18 cellular contexts compared by ENCODE assay signal in the genomic region with DNA sequence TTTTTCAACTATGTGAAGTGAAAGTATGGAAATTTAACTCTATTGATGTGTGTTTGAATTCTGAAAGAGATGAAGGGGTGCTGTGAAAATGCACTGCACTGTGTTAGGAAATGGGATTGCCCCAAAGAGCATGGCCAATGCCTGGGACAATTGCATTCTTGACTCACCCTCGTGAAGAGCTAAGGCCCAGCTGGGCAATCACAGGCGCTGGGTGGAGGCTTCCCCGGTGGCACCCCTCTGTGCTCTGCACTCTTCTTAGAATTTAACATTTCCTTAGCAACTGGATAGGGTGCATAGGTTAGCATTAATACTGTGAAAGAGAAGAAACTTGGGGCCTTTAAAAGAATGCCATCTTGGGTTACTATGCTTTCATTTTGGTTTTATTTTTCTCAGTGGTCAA.
A peak's percentile ranks its signal among the peaks of the same experiment; 100 is the strongest.
DNase-seq lines count a peak whose midpoint lies in the region; ATAC-seq and TF ChIP-seq lines count a peak whose summit lies in the region.
"Had no signal": no experiment of that assay in that cellular context is flagged by ENCODE, and none has a peak within 500 bp of the region (broad histone marks: within the 10 kb centered on the region; RNA-seq: fewer than 3 reads in every experiment).

No MANE protein-coding gene starts in this region.

- no peak overlapping the region for H3K4me2 ChIP-seq in GM23338
- H3K4me2 ChIP-seq: A549; BLaER1 treated with 17β-estradiol and CSF1 and Interleukin-3, amounts not matched to agents 10 nM and 100 nM had no signal

- H3K27me3 Mint-ChIP-seq in GM23338 (ENCODE audit: insufficient read depth, low read depth, poor library complexity) (peaks cover 6% of the 10 kb centered on the region), WTC11 (ENCODE audit: low read depth) (no peaks in the 10 kb centered on the region)
- H3K27me3 Mint-ChIP-seq: B cell; CD4-positive, alpha-beta T cell had no signal

- H3K27ac Mint-ChIP-seq in GM23338 (no peak overlapping the region), WTC11 (no peak overlapping the region)
- H3K27ac Mint-ChIP-seq: B cell; CD4-positive, alpha-beta T cell; CD8-positive, alpha-beta T cell had no signal

- H3K4me1 ChIP-seq in GM23338 (ENCODE audit: insufficient read depth), result peaks cover 13% of the 10 kb centered on the region
- H3K4me1 ChIP-seq: A549, Caco-2 had no signal

- H2AFZ ChIP-seq in GM23338, result no peak overlapping the region

- H3K4me3 ChIP-seq in GM23338, result no peak overlapping the region
- H3K4me3 ChIP-seq: A549; BLaER1 treated with 17β-estradiol and CSF1 and Interleukin-3, amounts not matched to agents 10 nM and 100 nM had no signal

- H3K9me3 Mint-ChIP-seq in GM23338 (peaks cover 8% of the 10 kb centered on the region; the same call in 2 of the 3 replicates), WTC11 (peaks cover 17% of the 10 kb centered on the region)
- H3K9me3 Mint-ChIP-seq: CD8-positive, alpha-beta T cell had no signal

- H3K9me2 ChIP-seq in GM23338 (ENCODE audit: insufficient read depth), result no peaks in the 10 kb centered on the region; the same call in 1 of the 2 replicates

- H3K4me3 Mint-ChIP-seq in GM23338, result no peak overlapping the region
- no peak overlapping the region for H3K4me3 Mint-ChIP-seq in WTC11
- H3K4me3 Mint-ChIP-seq: B cell; CD4-positive, alpha-beta T cell; CD8-positive, alpha-beta T cell had no signal

- no peaks in the 10 kb centered on the region for H4K20me1 ChIP-seq in GM23338 (replicated peaks; ENCODE audit: insufficient read depth)
- H4K20me1 ChIP-seq: BLaER1 treated with 17β-estradiol and CSF1 and Interleukin-3, amounts not matched to agents 10 nM and 100 nM had no signal

- TF ChIP-seq CTCF in GM23338 (conservative IDR thresholded peaks at IDR 0.05; ENCODE audit: low read depth in 2 of 2) (no peak), WTC11 (IDR thresholded peaks at IDR 0.05) (no peak)

- H3K36me3 Mint-ChIP-seq in GM23338 (ENCODE audit: low read depth), result peaks cover 18% of the 10 kb centered on the region
- H3K36me3 Mint-ChIP-seq in WTC11, result 0 out of 2 replicates have a peak, but pooled peaks cover 4% of the 10 kb centered on the region
- H3K36me3 Mint-ChIP-seq: CD8-positive, alpha-beta T cell had no signal

- no peak for DNase-seq in GM23338 (ENCODE audit: low spot score)
- peak; percentile 19 for DNase-seq in WTC11 (ENCODE audit: low spot score)
- peak; percentile 7 for DNase-seq in iPS DF 19.7 (ENCODE audit: low read depth, low spot score)
- DNase-seq in iPS-NIHi11 (ENCODE audit: low spot score), result no peak
- DNase-seq: AML-193; Caco-2; Calu3; CD4-positive, alpha-beta T cell; CD8-positive, alpha-beta T cell; DMS79 treated with DMSO at 0.1 percent for 48 hours; GF-D8 had no signal

- peaks cover 39% of the 10 kb centered on the region for H3K4me1 Mint-ChIP-seq in GM23338
- H3K4me1 Mint-ChIP-seq in WTC11, result peaks cover 41% of the 10 kb centered on the region
- H3K4me1 Mint-ChIP-seq: B cell had no signal

- ATAC-seq in GM23338 (peak; percentile 79), WTC11 (peak; percentile 55), HG02588 (IDR thresholded peaks at IDR 0.05; ENCODE audit: unreplicated experiment) (no peak), HG02798 (IDR thresholded peaks at IDR 0.05; ENCODE audit: poor library complexity, unreplicated experiment) (no peak)
- ATAC-seq: A549; CD8-positive, alpha-beta T cell had no signal

- no peaks in the 10 kb centered on the region for H3K79me2 ChIP-seq in GM23338 (replicated peaks; ENCODE audit: insufficient read depth)

- no peaks in the 10 kb centered on the region for H3K27me3 ChIP-seq in GM23338 (ENCODE audit: insufficient read depth)
- H3K27me3 ChIP-seq: BLaER1 treated with 17β-estradiol and CSF1 and Interleukin-3, amounts not matched to agents 10 nM and 100 nM had no signal

- H3K27ac ChIP-seq in GM23338 (ENCODE audit: low read depth), result no peak overlapping the region
- H3K27ac ChIP-seq: 22Rv1; A549; BLaER1 treated with 17β-estradiol and CSF1 and Interleukin-3, amounts not matched to agents 10 nM and 100 nM; C4-2B had no signal

- H3F3A ChIP-seq in GM23338 (replicated peaks; ENCODE audit: low read depth), result no peaks in the 10 kb centered on the region

- POLR2A ChIA-PET in WTC11 (lab: Charles Lee), result no interaction called here

- H3K36me3 ChIP-seq in GM23338 (ENCODE audit: insufficient read depth), result no peaks in the 10 kb centered on the region
- H3K36me3 ChIP-seq: BLaER1 treated with 17β-estradiol and CSF1 and Interleukin-3, amounts not matched to agents 10 nM and 100 nM had no signal

- CTCF ChIA-PET in WTC11 (lab: Charles Lee), result interaction anchor here (1.3 kb wide), 1 partner anchor 345 kb away, joined by 3 read pairs; no protein-coding TSS in a partner anchor

TF ChIP-seq in GM23338, 12 proteins besides CTCF, POLR2A, EP300 and RAD21 (continues in another document):
- TF ChIP-seq REST (IDR thresholded peaks at IDR 0.05; ENCODE audit: unreplicated experiment), result no peak

TF ChIP-seq in WTC11, 78 proteins besides CTCF, POLR2A, EP300 and RAD21:
- TF ChIP-seq ZNF423 (CRISPR knock-in tag; IDR thresholded peaks at IDR 0.05) (peak; percentile 57), ZNF263 (CRISPR knock-in tag; IDR thresholded peaks at IDR 0.05; ENCODE audit: low read depth) (no peak)

Comparison
In these comparisons a context has a peak if more than half of its experiments do, and no peak if none do; other contexts are left out.
1. ATAC-seq: peak in GM23338 (single experiment) and WTC11 (single experiment); none in HG02588 (single experiment) and HG02798 (single experiment).
2. DNase-seq: peak in WTC11 (single experiment) and iPS DF 19.7 (single experiment); none in GM23338 (single experiment) and iPS-NIHi11 (single experiment).